In genomic region chr3:105399062-105399461, GRCh38 we compare ENCODE assay signal across 15 cellular contexts.
"Had no signal": no experiment of that assay in that cellular context is flagged by ENCODE, and none has a peak within 500 bp of the region (broad histone marks: within the 10 kb centered on the region; RNA-seq: fewer than 3 reads in every experiment).

No MANE protein-coding gene starts in this region.

- H3K36me3 ChIP-seq: lower lobe of right lung, neural progenitor cell, pancreas, thyroid gland had no signal

- H3K27me3 Mint-ChIP-seq: activated CD4-positive, alpha-beta memory T cell treated with anti-CD3 and anti-CD28 coated beads, Interleukin-2, amount 10 ng/mL, durations not matched to agents 7 days and 5 days; T-helper 17 cell had no signal

- H3K27ac Mint-ChIP-seq: activated CD4-positive, alpha-beta memory T cell treated with anti-CD3 and anti-CD28 coated beads, Interleukin-2, amount 10 ng/mL, durations not matched to agents 7 days and 5 days; neural progenitor cell; T-helper 17 cell had no signal

- DNase-seq: activated CD4-positive, alpha-beta memory T cell treated with anti-CD3 and anti-CD28 coated beads, Interleukin-2, amount 10 ng/mL, durations not matched to agents 7 days and 5 days; activated CD4-positive, alpha-beta T cell treated with anti-CD3 and anti-CD28 coated beads for 4 hours; activated effector memory CD4-positive, alpha-beta T cell treated with Interleukin-2 at 50 U/mL for 16 hours; activated naive CD4-positive, alpha-beta T cell treated with anti-CD3 and anti-CD28 coated beads, Interleukin-2, amount 50 U/mL, for 16 hours; activated T-cell treated with anti-CD3 and anti-CD28 coated beads, Interleukin-2, amount 50 U/mL, for 4 hours; left colon; lower lobe of right lung; pancreas; stimulated activated CD4-positive, alpha-beta T cell treated with anti-CD3 and anti-CD28 coated beads, Interleukin-1b, Interleukin-23, amount 100 ng/mL, for 48 hours; T-helper 17 cell; thyroid gland had no signal

- H3K4me3 ChIP-seq: lower lobe of right lung, neural progenitor cell, pancreas, thyroid gland had no signal

- H3K4me2 ChIP-seq: neural progenitor cell had no signal

- H3K27ac ChIP-seq: lower lobe of right lung, neural progenitor cell, pancreas, thyroid gland had no signal

- ATAC-seq: activated T-cell treated with anti-CD3 and anti-CD28 coated beads, Interleukin-2, amount 50 U/mL, for 4 hours; left colon; lower lobe of right lung; sciatic nerve; T-helper 17 cell had no signal

- H3K4me1 Mint-ChIP-seq: activated CD4-positive, alpha-beta memory T cell treated with anti-CD3 and anti-CD28 coated beads, Interleukin-2, amount 10 ng/mL, durations not matched to agents 7 days and 5 days; neural progenitor cell had no signal

- H3K9me3 ChIP-seq: lower lobe of right lung, pancreas, thyroid gland had no signal

- H3K4me1 ChIP-seq: lower lobe of right lung, neural progenitor cell had no signal

- FAIRE-seq: endothelial cell of umbilical vein, urothelium cell line had no signal

- H2AFZ ChIP-seq: neural progenitor cell had no signal

- H3K27me3 ChIP-seq: neural progenitor cell, pancreas, thyroid gland had no signal

- H3K9ac ChIP-seq: neural progenitor cell had no signal

- H3K4me3 Mint-ChIP-seq: activated CD4-positive, alpha-beta memory T cell treated with anti-CD3 and anti-CD28 coated beads, Interleukin-2, amount 10 ng/mL, durations not matched to agents 7 days and 5 days; activated T-cell treated with anti-CD3 and anti-CD28 coated beads, Interleukin-2, amount 50 U/mL, for 4 hours; neural progenitor cell; T-helper 17 cell had no signal
